ENCODE assay signal across 8 cellular contexts in genomic region chr12:89856431-89856830, GRCh38.
DNase-seq lines count a peak whose midpoint lies in the region; ATAC-seq and TF ChIP-seq lines count a peak whose summit lies in the region.

No MANE protein-coding gene starts in this region.

- no peaks in the 10 kb centered on the region for H3K36me3 Mint-ChIP-seq in Calu3 (ENCODE audit: insufficient read depth, unreplicated experiment)

- no peaks in the 10 kb centered on the region for H3K9me3 Mint-ChIP-seq in Calu3 (ENCODE audit: low read depth, unreplicated experiment)

- intact Hi-C loops in Calu3 (cut with micrococcal nuclease; ENCODE audit: unreplicated experiment) (no loop called here), esophagus squamous epithelium (cut with DNase I) (no loop called here)

- DNase-seq in Karpas-422 (peak; percentile 55), choroid plexus epithelial cell (ENCODE audit: low read depth) (peak; percentile 95), Calu3 (no peak), esophagus squamous epithelium (lab: John Stamatoyannopoulos, UW) (no peak), NCI-H2196 (lab: John Stamatoyannopoulos, UW; ENCODE audit: unreplicated experiment) (no peak)
- no peak for DNase-seq in stimulated activated naive CD4-positive, alpha-beta T cell treated with Interleukin-2 at 50 U/mL for 16 hours (lab: John Stamatoyannopoulos, UW)

- H4K20me1 ChIP-seq in Karpas-422 (ENCODE audit: insufficient read depth, low read depth, low read length), result no peaks in the 10 kb centered on the region

- peak; percentile 91 for ATAC-seq in GM18505 (IDR thresholded peaks at IDR 0.05; ENCODE audit: unreplicated experiment)
- ATAC-seq in GM21825 (IDR thresholded peaks at IDR 0.05; ENCODE audit: unreplicated experiment), result peak; percentile 84

- H3K36me3 ChIP-seq in Karpas-422 (ENCODE audit: insufficient read depth, low read length) (no peaks in the 10 kb centered on the region), esophagus squamous epithelium (no peaks in the 10 kb centered on the region)

- no peak overlapping the region for H3K27ac Mint-ChIP-seq in Calu3 (ENCODE audit: unreplicated experiment)

- TF ChIP-seq CTCF in choroid plexus epithelial cell (conservative IDR thresholded peaks at IDR 0.05; ENCODE audit: low read depth, low read length) (no peak), Calu3 (IDR thresholded peaks at IDR 0.05; ENCODE audit: unreplicated experiment) (no peak), esophagus squamous epithelium (IDR thresholded peaks at IDR 0.05) (no peak)

- no peaks in the 10 kb centered on the region for H3K79me2 ChIP-seq in Karpas-422 (ENCODE audit: low read length)

- no peaks in the 10 kb centered on the region for H3K27me3 ChIP-seq in Karpas-422 (ENCODE audit: low read length)
- no peaks in the 10 kb centered on the region for H3K27me3 ChIP-seq in esophagus squamous epithelium

- H3K4me1 ChIP-seq in Karpas-422 (ENCODE audit: low read length), result peaks cover 9% of the 10 kb centered on the region
- peaks cover 0 to 4% (median 0%) of the 10 kb centered on the region in 3 donors for H3K4me1 ChIP-seq in esophagus squamous epithelium

- H3K9ac ChIP-seq in Karpas-422 (ENCODE audit: low read length), result no peak overlapping the region

- H3K9me3 ChIP-seq in Karpas-422 (ENCODE audit: low read length) (no peaks in the 10 kb centered on the region), esophagus squamous epithelium (no peaks in the 10 kb centered on the region)

- H2AFZ ChIP-seq in Karpas-422 (ENCODE audit: low read length), result no peak overlapping the region

- WGBS in esophagus squamous epithelium, 2 donors, result 38 to 56% methylated on average over 1 of the region's 1 CpG

- H3K4me3 ChIP-seq in Karpas-422 (ENCODE audit: low read length) (no peak overlapping the region), choroid plexus epithelial cell (ENCODE audit: low read depth, low read length) (no peak overlapping the region), esophagus squamous epithelium (no peak overlapping the region)

- no peak overlapping the region for H3K27ac ChIP-seq in Karpas-422 (ENCODE audit: low read length)
- H3K27ac ChIP-seq in esophagus squamous epithelium, result no peak overlapping the region

- H3K4me3 Mint-ChIP-seq in Calu3 (ENCODE audit: low read depth, unreplicated experiment), result no peak overlapping the region

- no peaks in the 10 kb centered on the region for H3K27me3 Mint-ChIP-seq in Calu3 (ENCODE audit: unreplicated experiment)

- H3K4me1 Mint-ChIP-seq in Calu3 (ENCODE audit: low read depth, unreplicated experiment), result peaks cover 20% of the 10 kb centered on the region

- H3K4me2 ChIP-seq in Karpas-422 (ENCODE audit: low read depth, low read length, poor library complexity, severe bottlenecking), result no peak overlapping the region

- no peaks in the 10 kb centered on the region for H3K9me2 ChIP-seq in Karpas-422 (replicated peaks; ENCODE audit: insufficient read depth, low read length)

- BruUV-seq in Calu3 (replicated peaks; lab: Mats Ljungman, UMichigan), result no TSS peak

- CTCF ChIA-PET in Calu3 (lab: Charles Lee), result interaction anchor here (0.6 kb wide), 1 partner anchor 150 kb away, joined by 3 read pairs; no protein-coding TSS in a partner anchor

- TF ChIP-seq POLR2A in GM18505 (IDR thresholded peaks at IDR 0.05; ENCODE audit: borderline replicate concordance, extremely low read depth, insufficient read depth, insufficient read length), result no peak
- TF ChIP-seq POLR2A in esophagus squamous epithelium (IDR thresholded peaks at IDR 0.05), result no peak

Comparison
In these comparisons a context has a peak if more than half of its experiments do, and no peak if none do; other contexts are left out.
1. DNase-seq: peak in Karpas-422 (single experiment) and choroid plexus epithelial cell (single experiment); none in Calu3 (single experiment), esophagus squamous epithelium (single experiment), NCI-H2196 (single experiment) and stimulated activated naive CD4-positive, alpha-beta T cell treated with Interleukin-2 at 50 U/mL for 16 hours (single experiment).